Comparison of ENCODE assay signal across 28 cellular contexts in genomic region chr16:6576646-6577045, GRCh38.
"Had no signal": no experiment of that assay in that cellular context is flagged by ENCODE, and none has a peak within 500 bp of the region (broad histone marks: within the 10 kb centered on the region; RNA-seq: fewer than 3 reads in every experiment).

No MANE protein-coding gene starts in this region.

- H3K4me3 Mint-ChIP-seq: immature natural killer cell; mesothelial cell of epicardium; naive B cell; natural killer cell; neural crest cell; stimulated activated effector memory CD8-positive, alpha-beta T cell treated with anti-CD3 and anti-CD28 coated beads, Interleukin-12 subunit alpha, Interleukin-12 subunit beta, amount 100 ng/mL, for 72 hours; stimulated activated naive CD8-positive, alpha-beta T cell treated with anti-CD3 and anti-CD28 coated beads, Interleukin-15, Interleukin-2, amounts not matched to agents 100 ng/mL and 50 ng/mL, for 24 hours had no signal

- H3K4me1 Mint-ChIP-seq: immature natural killer cell; naive B cell; natural killer cell; stimulated activated effector memory CD8-positive, alpha-beta T cell treated with anti-CD3 and anti-CD28 coated beads, Interleukin-12 subunit alpha, Interleukin-12 subunit beta, amount 100 ng/mL, for 72 hours had no signal

- H3K27me3 Mint-ChIP-seq: stimulated activated naive CD8-positive, alpha-beta T cell treated with anti-CD3 and anti-CD28 coated beads, Interleukin-15, Interleukin-2, amounts not matched to agents 100 ng/mL and 50 ng/mL, for 24 hours had no signal

- DNase-seq: immature natural killer cell; kidney; left colon; left ventricle myocardium inferior; mesendoderm; naive B cell; natural killer cell; nucleus accumbens; pancreas; posterior cingulate gyrus; retina; right cardiac atrium; sigmoid colon; small intestine; spleen; stimulated activated CD4-positive, alpha-beta T cell treated with anti-CD3 and anti-CD28 coated beads, Interleukin-4, amount 100 ng/mL, for 24 hours; stimulated activated naive CD4-positive, alpha-beta T cell; tibial artery; trophoblast cell; upper lobe of right lung had no signal

- H3K36me3 Mint-ChIP-seq: immature natural killer cell; mesothelial cell of epicardium; naive B cell; natural killer cell; stimulated activated effector memory CD8-positive, alpha-beta T cell treated with anti-CD3 and anti-CD28 coated beads, Interleukin-12 subunit alpha, Interleukin-12 subunit beta, amount 100 ng/mL, for 72 hours had no signal

- H3K4me3 ChIP-seq: left ventricle myocardium inferior, lung, pancreas, prostate gland, sigmoid colon, spleen, suprapubic skin, thoracic aorta, tibial artery, upper lobe of right lung had no signal

- ATAC-seq: left colon; natural killer cell; pancreas; right cardiac atrium; stimulated activated effector memory CD8-positive, alpha-beta T cell treated with anti-CD3 and anti-CD28 coated beads, Interleukin-12 subunit alpha, Interleukin-12 subunit beta, amount 100 ng/mL, for 72 hours; upper lobe of right lung had no signal

- H3K27me3 ChIP-seq: sigmoid colon, suprapubic skin, tibial artery, upper lobe of right lung had no signal

- H3K9me3 ChIP-seq: left ventricle myocardium inferior, pancreas, prostate gland, sigmoid colon, suprapubic skin, thoracic aorta, upper lobe of right lung had no signal

- H3K27ac ChIP-seq: left ventricle myocardium inferior, pancreas, prostate gland, sigmoid colon, spleen, suprapubic skin, thoracic aorta, tibial artery, upper lobe of right lung had no signal

- H3K4me1 ChIP-seq: left ventricle myocardium inferior, pancreas, prostate gland, sigmoid colon, spleen, suprapubic skin, tibial artery, upper lobe of right lung had no signal

- H3K27ac Mint-ChIP-seq: immature natural killer cell; mesothelial cell of epicardium; naive B cell; natural killer cell; stimulated activated effector memory CD8-positive, alpha-beta T cell treated with anti-CD3 and anti-CD28 coated beads, Interleukin-12 subunit alpha, Interleukin-12 subunit beta, amount 100 ng/mL, for 72 hours; stimulated activated naive CD8-positive, alpha-beta T cell treated with anti-CD3 and anti-CD28 coated beads, Interleukin-15, Interleukin-2, amounts not matched to agents 100 ng/mL and 50 ng/mL, for 24 hours had no signal

- H3K9me3 Mint-ChIP-seq: mesothelial cell of epicardium, neural crest cell had no signal

- H3K36me3 ChIP-seq: left ventricle myocardium inferior, pancreas, prostate gland, sigmoid colon, spleen, suprapubic skin, thoracic aorta, tibial artery, upper lobe of right lung had no signal
